Comparison of ENCODE assay signal across 8 cellular contexts in the genomic region with DNA sequence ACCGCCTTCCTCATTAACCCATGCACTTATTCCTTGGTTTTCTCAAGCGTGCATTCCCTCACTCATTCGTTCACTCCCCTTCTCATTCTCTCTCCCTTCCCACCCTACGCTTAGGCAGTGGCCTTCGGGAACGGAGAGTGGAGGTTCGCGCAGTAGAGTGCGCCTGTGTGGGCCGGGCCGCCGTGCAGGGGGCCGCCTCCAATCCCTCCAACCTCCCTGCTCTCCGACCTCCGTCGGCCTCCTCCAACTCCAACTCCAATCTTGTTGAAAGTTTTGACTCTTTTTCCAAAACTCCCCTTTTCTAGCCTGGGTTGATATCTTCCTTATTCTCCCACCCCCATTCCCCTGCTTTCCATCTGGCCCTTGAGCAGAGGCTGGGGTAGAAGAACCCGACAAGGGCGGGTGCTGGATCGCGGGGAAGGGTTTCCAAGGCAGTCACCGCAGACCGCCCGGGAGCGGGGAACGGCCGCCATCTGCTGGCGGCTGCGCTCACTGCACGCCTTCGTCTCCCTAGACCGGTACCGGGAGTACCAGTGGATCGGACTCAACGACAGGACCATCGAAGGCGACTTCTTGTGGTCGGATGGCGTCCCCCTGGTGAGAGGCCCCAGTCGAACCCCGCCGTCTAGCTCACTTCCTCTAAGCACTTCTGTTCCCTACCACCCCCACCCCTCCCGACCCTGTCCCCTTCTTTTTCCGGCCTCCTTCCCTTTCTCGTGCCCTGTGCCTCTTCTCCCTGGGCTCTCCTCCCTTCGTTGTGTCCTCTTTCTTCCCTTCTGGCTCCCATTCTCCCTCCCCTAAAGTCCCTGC. TPM values are rescaled to one million over a fixed set of nuclear protein-coding genes. Genes with fewer than 3 reads are reported as not detected.
A peak's percentile ranks its signal among the peaks of the same experiment; 100 is the strongest.
DNase-seq lines count a peak whose midpoint lies in the region; ATAC-seq and TF ChIP-seq lines count a peak whose summit lies in the region.

No MANE protein-coding gene starts in this region.

- BruUV-seq in Caco-2 (replicated peaks; lab: Mats Ljungman, UMichigan) (no TSS peak), IMR-90 (replicated peaks; lab: Mats Ljungman, UMichigan) (no TSS peak)

- no peak overlapping the region for H3K4me3 ChIP-seq in Caco-2 (ENCODE audit: low read depth, low read length)
- no peak overlapping the region for H3K4me3 ChIP-seq in IMR-90 (ENCODE audit: insufficient read depth, low read depth, low read length)
- peak overlapping the region; percentile 37 for H3K4me3 ChIP-seq in parathyroid adenoma (ENCODE audit: low read depth, low read length)
- H3K4me3 ChIP-seq in thoracic aorta, result peak overlapping the region; percentile 67

- H2AK9ac ChIP-seq in IMR-90 (replicated peaks; ENCODE audit: low read depth, low read length, poor library complexity), result no peak overlapping the region

- TF ChIP-seq POLR2A in IMR-90 (IDR thresholded peaks at IDR 0.05; ENCODE audit: low read depth, low read length), result no peak

- POLR2A ChIA-PET in Caco-2 (lab: Charles Lee) (no interaction called here), IMR-90 (lab: Charles Lee; ENCODE audit: unreplicated experiment) (interaction anchor here (0.6 kb wide), 1 partner anchor 20 kb away, joined by 8 read pairs; a partner anchor contains a TSS)

- in situ Hi-C loops in IMR-90 (cut with MboI; ENCODE audit: low sequenced_read_pairs), result loop anchor here (5.0 kb wide), 1 partner anchor 35 kb away; no protein-coding TSS in a partner anchor

- no peak overlapping the region for H2BK120ac ChIP-seq in IMR-90 (ENCODE audit: low read depth, low read length)

- H3K4ac ChIP-seq in IMR-90 (ENCODE audit: low read depth, low read length), result no peak overlapping the region

- peaks cover 4% of the 10 kb centered on the region for H3K9me1 ChIP-seq in IMR-90 (ENCODE audit: insufficient read depth, low read length)

- H3K4me2 ChIP-seq in IMR-90 (ENCODE audit: low read depth, low read length), result peak overlapping the region; percentile 73
- peak overlapping the region; percentile 61 for H3K4me2 ChIP-seq in parathyroid adenoma (ENCODE audit: low read length)

- H2AFZ ChIP-seq in IMR-90 (replicated peaks; ENCODE audit: low read length, poor library complexity), result peak overlapping the region; percentile 54
- peak overlapping the region; percentile 48 for H2AFZ ChIP-seq in parathyroid adenoma

- H3K23ac ChIP-seq in IMR-90 (ENCODE audit: low read depth, low read length), result 0 out of 2 replicates have a peak overlapping the region, but pooled peaks have one; percentile 14

- no peak overlapping the region for H2BK5ac ChIP-seq in IMR-90 (ENCODE audit: low read depth, low read length, poor library complexity, severe bottlenecking)

- intact Hi-C loops in Caco-2 (cut with micrococcal nuclease; ENCODE audit: unreplicated experiment) (loop anchor here (1.0 kb wide), 1 partner anchor 30 kb away; no protein-coding TSS in a partner anchor), IMR-90 (cut with micrococcal nuclease) (loop anchor here (1.0 to 2.0 kb wide), 2 partner anchors 30 to 73 kb away; no protein-coding TSS in a partner anchor), cardiac septum (cut with DNase I) (loop anchor here (1.0 to 5.0 kb wide), 2 partner anchors 32 to 75 kb away; no protein-coding TSS in a partner anchor)

- H4K8ac ChIP-seq in IMR-90 (ENCODE audit: low read depth in 2 of 2, low read length in 2 of 2), result no peak overlapping the region

- dilution Hi-C loops in IMR-90 (cut with HindIII; ENCODE audit: low sequenced_read_pairs, unreplicated experiment), result no loop called here

- no peak overlapping the region for H3K27ac Mint-ChIP-seq in Caco-2 (ENCODE audit: unreplicated experiment)
- H3K27ac Mint-ChIP-seq in activated naive CD4-positive, alpha-beta T cell treated with anti-CD3 and anti-CD28 coated beads, Interleukin-2, amount 50 U/mL, for 24 hours, result no peak overlapping the region

- H3K79me1 ChIP-seq in IMR-90 (ENCODE audit: low read depth in 1 of 2, low read length in 2 of 2), result peaks cover 0 to 11% of the 10 kb centered on the region in 2 experiments; a peak in 2 of 4 replicates

- no peak overlapping the region for H3K4me3 Mint-ChIP-seq in Caco-2 (ENCODE audit: unreplicated experiment)
- peak overlapping the region; percentile 87 for H3K4me3 Mint-ChIP-seq in activated naive CD4-positive, alpha-beta T cell treated with anti-CD3 and anti-CD28 coated beads, Interleukin-2, amount 50 U/mL, for 24 hours

- H2BK20ac ChIP-seq in IMR-90 (ENCODE audit: low read depth, low read length), result no peak overlapping the region

- H3K36me3 ChIP-seq in Caco-2 (ENCODE audit: control insufficient read depth, insufficient read depth, low read length) (no peaks in the 10 kb centered on the region), IMR-90 (ENCODE audit: control insufficient read depth, insufficient read depth, low read length) (no peaks in the 10 kb centered on the region), parathyroid adenoma (ENCODE audit: control insufficient read depth, insufficient read depth, low read length) (no peaks in the 10 kb centered on the region), thoracic aorta (no peaks in the 10 kb centered on the region)

- peaks cover 29% of the 10 kb centered on the region for H3K4me1 Mint-ChIP-seq in Caco-2 (ENCODE audit: low read depth, unreplicated experiment)
- peaks cover 51% of the 10 kb centered on the region for H3K4me1 Mint-ChIP-seq in activated naive CD4-positive, alpha-beta T cell treated with anti-CD3 and anti-CD28 coated beads, Interleukin-2, amount 50 U/mL, for 24 hours

- no peak overlapping the region for H4K91ac ChIP-seq in IMR-90 (ENCODE audit: insufficient read depth, low read depth, low read length)

- no peak overlapping the region for H3K56ac ChIP-seq in IMR-90 (ENCODE audit: extremely low read depth, insufficient read depth, low read length)

- H3K27ac ChIP-seq in IMR-90 (ENCODE audit: insufficient read depth, low read length) (no peak overlapping the region), parathyroid adenoma (no peak overlapping the region), thoracic aorta (no peak overlapping the region)

- H3K18ac ChIP-seq in IMR-90 (ENCODE audit: low read depth, low read length), result no peak overlapping the region

- no peak overlapping the region for H2BK15ac ChIP-seq in IMR-90 (ENCODE audit: low read depth, low read length)

- H3K9ac ChIP-seq in IMR-90 (ENCODE audit: low read depth, low read length), result no peak overlapping the region
- H3K9ac ChIP-seq in parathyroid adenoma, result no peak overlapping the region

- H4K20me1 ChIP-seq in IMR-90 (ENCODE audit: insufficient read depth, low read length), result 0 out of 2 replicates have a peak, but pooled peaks cover 8% of the 10 kb centered on the region

- peaks cover 4% of the 10 kb centered on the region for H3K36me3 Mint-ChIP-seq in Caco-2 (ENCODE audit: insufficient read depth, unreplicated experiment)
- H3K36me3 Mint-ChIP-seq in activated naive CD4-positive, alpha-beta T cell treated with anti-CD3 and anti-CD28 coated beads, Interleukin-2, amount 50 U/mL, for 24 hours, result no peaks in the 10 kb centered on the region

- DNase-seq in Caco-2, result peak in 1 of 2 experiments; percentile 82
- DNase-seq in IMR-90, result peak; percentile 46
- DNase-seq in SK-N-DZ (ENCODE audit: low spot score), result peak; percentile 69
- peak; percentile 89 for DNase-seq in cardiac septum (ENCODE audit: low spot score)
- DNase-seq in thoracic aorta (ENCODE audit: low spot score), result peak; percentile 38

- H3K9me3 ChIP-seq in Caco-2 (no peaks in the 10 kb centered on the region), IMR-90 (ENCODE audit: control insufficient read depth, insufficient read depth, low read length) (no peaks in the 10 kb centered on the region), parathyroid adenoma (ENCODE audit: control insufficient read depth, low read length) (no peaks in the 10 kb centered on the region), thoracic aorta (no peaks in the 10 kb centered on the region)

- TF ChIP-seq RAD21 in IMR-90 (IDR thresholded peaks at IDR 0.05; ENCODE audit: low read length), result peak; percentile 87

- TF ChIP-seq CTCF in Caco-2 (IDR thresholded peaks at IDR 0.05; ENCODE audit: insufficient read depth in 1 of 2, low read depth in 1 of 2, low read length in 1 of 2, severe bottlenecking in 1 of 2, unreplicated experiment in 1 of 2), result peak; percentile 95 to 96
- peak; percentile 95 for TF ChIP-seq CTCF in IMR-90 (conservative IDR thresholded peaks at IDR 0.05; ENCODE audit: low read depth, low read length)
- TF ChIP-seq CTCF in parathyroid adenoma (IDR thresholded peaks at IDR 0.05), result peak; percentile 87
- peak; percentile 98 for TF ChIP-seq CTCF in thoracic aorta (IDR thresholded peaks at IDR 0.05)

- no peak overlapping the region for H2AK5ac ChIP-seq in IMR-90 (ENCODE audit: low read depth, low read length)

- ATAC-seq in IMR-90 (ENCODE audit: low read depth) (peak; percentile 53), thoracic aorta (ENCODE audit: insufficient number of reproducible peaks, low FRiP score, low read depth) (no peak), GM21529 (IDR thresholded peaks at IDR 0.05; ENCODE audit: unreplicated experiment) (no peak)

- peaks cover 7% of the 10 kb centered on the region for H3K27me3 Mint-ChIP-seq in Caco-2 (ENCODE audit: insufficient read depth, unreplicated experiment)
- H3K27me3 Mint-ChIP-seq in activated naive CD4-positive, alpha-beta T cell treated with anti-CD3 and anti-CD28 coated beads, Interleukin-2, amount 50 U/mL, for 24 hours, result peaks cover 38% of the 10 kb centered on the region

- no peak overlapping the region for H4K5ac ChIP-seq in IMR-90 (ENCODE audit: low read depth, low read length)

- CTCF ChIA-PET in Caco-2 (lab: Charles Lee) (interaction anchor here (1.0 to 1.5 kb wide), 4 partner anchors 19 to 33 kb away, joined by 3 to 6 read pairs (median 5); a partner anchor contains a TSS), IMR-90 (lab: Yijun Ruan, JAX) (interaction anchor here (0.6 to 1.5 kb wide), 6 partner anchors 21 to 202 kb away, joined by 3 to 9 read pairs (median 4); no protein-coding TSS in a partner anchor)

- H3K4me1 ChIP-seq in Caco-2, result peaks cover 20% of the 10 kb centered on the region
- peaks cover 24% of the 10 kb centered on the region for H3K4me1 ChIP-seq in IMR-90 (ENCODE audit: control insufficient read depth, insufficient read depth, low read length)
- no peaks in the 10 kb centered on the region for H3K4me1 ChIP-seq in parathyroid adenoma
- peaks cover 31 to 55% of the 10 kb centered on the region in 2 donors for H3K4me1 ChIP-seq in thoracic aorta (ENCODE audit: control insufficient read depth in 1 of 2, low read depth in 2 of 2)

- no peaks in the 10 kb centered on the region for H3K79me2 ChIP-seq in parathyroid adenoma

- H3K9me3 Mint-ChIP-seq in Caco-2 (ENCODE audit: unreplicated experiment), result no peaks in the 10 kb centered on the region
- no peaks in the 10 kb centered on the region for H3K9me3 Mint-ChIP-seq in activated naive CD4-positive, alpha-beta T cell treated with anti-CD3 and anti-CD28 coated beads, Interleukin-2, amount 50 U/mL, for 24 hours

- H3K27me3 ChIP-seq in Caco-2 (replicated peaks; ENCODE audit: control insufficient read depth, insufficient read depth, low read length) (no peaks in the 10 kb centered on the region), IMR-90 (ENCODE audit: control insufficient read depth, insufficient read depth, low read length) (peaks cover 36% of the 10 kb centered on the region), parathyroid adenoma (ENCODE audit: control insufficient read depth, insufficient read depth, low read length) (no peaks in the 10 kb centered on the region), thoracic aorta (replicated peaks; ENCODE audit: insufficient read depth) (no peaks in the 10 kb centered on the region)

- H3K14ac ChIP-seq in IMR-90 (replicated peaks; ENCODE audit: low read depth, low read length), result no peak overlapping the region

- 5% methylated on average over 28 of the region's 45 CpGs; no CpG with 5 or more reads in 1 of the 2 experiments for WGBS in IMR-90 (ENCODE audit: extremely low coverage in 2 of 2, insufficient read length in 1 of 2), 2 experiments

RNA-seq across cellular contexts. Expression of a gene that starts 15.4 kb away (rescaled TPM):
- not detected in 2 replicates for total RNA-seq in Caco-2 (2022)
- not detected in 2 replicates for total RNA-seq in IMR-90 (2012; rRNA removed)
- polyA plus RNA-seq in IMR-90 (2012; rRNA removed), result 0.07 TPM in 1 of 2 replicates, not detected in the other
- 0.04 and 0.11 TPM in 2 replicates for polyA plus RNA-seq in IMR-90 (2012; cell fraction: cytosol; rRNA removed)
- polyA plus RNA-seq in IMR-90 (2012; cell fraction: nucleus; rRNA removed; ENCODE audit: low replicate concordance), result 0.05 TPM in 2 replicates
- 0.50 TPM in 1 of 2 replicates, not detected in the other for polyA plus RNA-seq in SK-N-DZ (2014; cell fraction: cytosol; rRNA removed)
- not detected in 2 replicates for polyA plus RNA-seq in SK-N-DZ (2014; cell fraction: nucleus; rRNA removed)
- 0.16 TPM for total RNA-seq in cardiac septum
- under 1 TPM; 0.54 to 0.99 TPM for total RNA-seq in thoracic aorta

RNA-seq across cellular contexts. Expression of a gene that starts 19.8 kb away (rescaled TPM):
- total RNA-seq in Caco-2 (2022) (18.0 and 22.7 TPM in 2 replicates), IMR-90 (2012; rRNA removed) (40.1 and 46.1 TPM in 2 replicates), cardiac septum (699 TPM), thoracic aorta (10 to 100 TPM; 30.6 to 30.9 TPM)
- polyA plus RNA-seq in IMR-90 (2012; rRNA removed), result 25.3 and 26.7 TPM in 2 replicates
- 12.6 and 13.2 TPM in 2 replicates for polyA plus RNA-seq in IMR-90 (2012; cell fraction: cytosol; rRNA removed)
- 30.6 and 35.9 TPM in 2 replicates for polyA plus RNA-seq in IMR-90 (2012; cell fraction: nucleus; rRNA removed; ENCODE audit: low replicate concordance)
- 14.8 and 34.1 TPM in 2 replicates for polyA plus RNA-seq in SK-N-DZ (2014; cell fraction: cytosol; rRNA removed)
- polyA plus RNA-seq in SK-N-DZ (2014; cell fraction: nucleus; rRNA removed), result 38.7 and 46.8 TPM in 2 replicates

RNA-seq across cellular contexts. Expression of a gene that starts 38.2 kb away (rescaled TPM):
- not detected in 2 replicates for total RNA-seq in Caco-2 (2022)
- not detected in 2 replicates for total RNA-seq in IMR-90 (2012; rRNA removed)
- polyA plus RNA-seq in IMR-90 (2012; rRNA removed), result not detected in 2 replicates
- polyA plus RNA-seq in IMR-90 (2012; cell fraction: cytosol; rRNA removed), result 0.35 TPM in 1 of 2 replicates, not detected in the other
- polyA plus RNA-seq in IMR-90 (2012; cell fraction: nucleus; rRNA removed; ENCODE audit: low replicate concordance), result 0.20 and 0.21 TPM in 2 replicates
- not detected in 2 replicates for polyA plus RNA-seq in SK-N-DZ (2014; cell fraction: cytosol; rRNA removed)
- 1.5 and 2.5 TPM in 2 replicates for polyA plus RNA-seq in SK-N-DZ (2014; cell fraction: nucleus; rRNA removed)
- 0.43 TPM for total RNA-seq in cardiac septum
- 1 to 10 TPM in 1 of 2 donors, not detected in 1; 1.2 TPM for total RNA-seq in thoracic aorta

RNA-seq across cellular contexts. Expression of a gene that starts 48.0 kb away (rescaled TPM):
- total RNA-seq in Caco-2 (2022) (27.1 and 30.6 TPM in 2 replicates), IMR-90 (2012; rRNA removed) (6.1 and 6.3 TPM in 2 replicates), cardiac septum (3.7 TPM), thoracic aorta (1 to 10 TPM; 1.3 to 7.0 TPM)
- polyA plus RNA-seq in IMR-90 (2012; rRNA removed), result 12.2 and 15.7 TPM in 2 replicates
- polyA plus RNA-seq in IMR-90 (2012; cell fraction: cytosol; rRNA removed), result 12.2 and 23.5 TPM in 2 replicates
- 6.7 and 8.7 TPM in 2 replicates for polyA plus RNA-seq in IMR-90 (2012; cell fraction: nucleus; rRNA removed; ENCODE audit: low replicate concordance)
- polyA plus RNA-seq in SK-N-DZ (2014; cell fraction: cytosol; rRNA removed), result 5.4 and 5.6 TPM in 2 replicates
- 1.1 and 1.9 TPM in 2 replicates for polyA plus RNA-seq in SK-N-DZ (2014; cell fraction: nucleus; rRNA removed)

RNA-seq across cellular contexts. Expression of a gene that starts 56.1 kb away (rescaled TPM):
- total RNA-seq in Caco-2 (2022) (52.5 and 53.5 TPM in 2 replicates), IMR-90 (2012; rRNA removed) (30.8 and 41.8 TPM in 2 replicates), cardiac septum (15.5 TPM), thoracic aorta (10 to 100 TPM in 1 of 2 donors, 1 to 10 TPM in 1; 8.1 to 69.3 TPM)
- 26.6 and 32.6 TPM in 2 replicates for polyA plus RNA-seq in IMR-90 (2012; rRNA removed)
- polyA plus RNA-seq in IMR-90 (2012; cell fraction: cytosol; rRNA removed), result 13.1 and 14.7 TPM in 2 replicates
- 16.3 and 33.1 TPM in 2 replicates for polyA plus RNA-seq in IMR-90 (2012; cell fraction: nucleus; rRNA removed; ENCODE audit: low replicate concordance)
- 23.0 and 26.2 TPM in 2 replicates for polyA plus RNA-seq in SK-N-DZ (2014; cell fraction: cytosol; rRNA removed)
- 37.6 and 44.8 TPM in 2 replicates for polyA plus RNA-seq in SK-N-DZ (2014; cell fraction: nucleus; rRNA removed)

Comparison
In these comparisons a context has a peak if more than half of its experiments do, and no peak if none do; other contexts are left out.
1. H3K4me3 ChIP-seq: peak in parathyroid adenoma (single experiment) and thoracic aorta (single experiment); none in Caco-2 (single experiment) and IMR-90 (single experiment).
2. RNA of a gene that starts 19.8 kb away (total RNA-seq): 699 TPM in cardiac septum (single experiment); 40.1 to 46.1 TPM in IMR-90, 30.6 to 30.9 TPM in thoracic aorta and 18.0 to 22.7 TPM in Caco-2; every median in the first group is over 10 times any median in the second.
3. Peak in every context shown above with its lines, with median percentiles within 50 percentile points of each other: CTCF ChIP-seq.